11 cellular contexts compared by ENCODE assay signal in the genomic region with DNA sequence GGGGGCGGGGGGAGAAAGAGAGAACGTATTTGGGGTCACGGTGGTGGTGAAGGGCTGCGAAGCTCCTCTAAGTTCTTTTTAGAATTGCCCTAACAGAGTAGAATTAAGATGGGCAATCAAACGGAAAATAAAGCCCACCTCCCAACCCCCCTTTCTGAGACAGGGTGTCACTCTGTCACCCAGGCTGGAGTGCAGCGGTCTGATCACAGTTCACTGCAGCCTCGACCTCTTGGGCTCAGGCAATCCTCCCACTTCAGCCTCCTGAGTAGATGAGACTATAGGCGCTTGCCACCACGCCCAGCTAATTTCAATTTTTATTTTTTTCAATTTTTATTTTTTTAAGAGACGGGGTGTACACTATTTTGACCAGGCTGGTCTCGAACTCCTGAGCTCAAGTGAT. TPM values are rescaled to one million over a fixed set of nuclear protein-coding genes. Genes with fewer than 3 reads are reported as not detected.
DNase-seq lines count a peak whose midpoint lies in the region; ATAC-seq, FAIRE-seq and TF ChIP-seq lines count a peak whose summit lies in the region.
"Had no signal": no experiment of that assay in that cellular context is flagged by ENCODE, and none has a peak within 500 bp of the region (broad histone marks: within the 10 kb centered on the region; RNA-seq: fewer than 3 reads in every experiment).

No MANE protein-coding gene starts in this region.

- intact Hi-C loops in Panc1 (cut with micrococcal nuclease; ENCODE audit: unreplicated experiment) (loop anchor here (10.0 kb wide), 1 partner anchor 101 kb away; no protein-coding TSS in a partner anchor), esophagus squamous epithelium (cut with DNase I) (loop anchor here (10.0 kb wide), 1 partner anchor 91 kb away; no protein-coding TSS in a partner anchor)

- H3K36me3 ChIP-seq in Panc1 (ENCODE audit: control insufficient read depth, insufficient read depth, low read length) (no peaks in the 10 kb centered on the region; the same call in 1 of the 2 replicates), esophagus squamous epithelium (no peaks in the 10 kb centered on the region), osteoblast (ENCODE audit: insufficient read depth, low read length) (peaks cover 2% of the 10 kb centered on the region)

- in situ Hi-C loops in Panc1 (cut with HindIII; ENCODE audit: low pct_unique_long_range_greater_than_20kb, low sequenced_read_pairs) (no loop called here), GM13977 (cut with MboI; ENCODE audit: low pct_unique_long_range_greater_than_20kb, low sequenced_read_pairs, unreplicated experiment) (no loop called here)

- no peak for DNase-seq in A549 (ENCODE audit: low read depth in 1 of 2, low spot score in 1 of 2)
- DNase-seq in Panc1 (ENCODE audit: low read depth, low spot score) = no peak
- no peak for DNase-seq in esophagus squamous epithelium (lab: John Stamatoyannopoulos, UW)
- DNase-seq in osteoblast (ENCODE audit: insufficient read length, low spot score, missing footprints) = no peak
- no peak for DNase-seq in GM13977 (ENCODE audit: low spot score)
- DNase-seq in SHP77 (lab: John Stamatoyannopoulos, UW) = no peak
- no peak for DNase-seq in germinal center (ENCODE audit: low spot score)
- DNase-seq: activated CD8-positive, alpha-beta memory T cell treated with anti-CD3 and anti-CD28 coated beads, Interleukin-2, amount 10 ng/mL, durations not matched to agents 7 days and 5 days; CD4-positive, CD25-positive, alpha-beta regulatory T cell; NCI-H1930 had no signal

- TF ChIP-seq EP300 in A549 (IDR thresholded peaks at IDR 0.05) = no peak

- peaks cover 51% of the 10 kb centered on the region for H3K79me2 ChIP-seq in osteoblast (ENCODE audit: insufficient read depth, low read length)

- 54% methylated on average over 11 of the region's 11 CpGs for WGBS in A549 (ENCODE audit: missing lambda C conversion rate)
- 50 to 58% methylated on average over 10 of the region's 11 CpGs for WGBS in esophagus squamous epithelium, 2 donors

- H4K20me1 ChIP-seq in osteoblast (ENCODE audit: insufficient read depth, low read length) = peaks cover 32% of the 10 kb centered on the region

- peak overlapping the region; percentile 92 for H3K4me2 ChIP-seq in A549
- peak overlapping the region; percentile 86 for H3K4me2 ChIP-seq in osteoblast (ENCODE audit: insufficient read depth, low read length)

- H3K9me3 ChIP-seq in A549 = no peaks in the 10 kb centered on the region
- no peaks in the 10 kb centered on the region for H3K9me3 ChIP-seq in Panc1 (ENCODE audit: control insufficient read depth, insufficient read depth, low read depth, low read length)
- no peaks in the 10 kb centered on the region for H3K9me3 ChIP-seq in esophagus squamous epithelium
- H3K9me3 ChIP-seq in osteoblast (ENCODE audit: low read depth, low read length) = no peaks in the 10 kb centered on the region

- H3K27me3 ChIP-seq in Panc1 (ENCODE audit: control insufficient read depth, insufficient read depth, low read length) (no peaks in the 10 kb centered on the region), esophagus squamous epithelium (peaks cover 0 to 18% (median 0%) of the 10 kb centered on the region in 4 donors), osteoblast (ENCODE audit: insufficient read depth, low read length) (no peaks in the 10 kb centered on the region)

- no peak for FAIRE-seq in A549 (lab: Jason Lieb, UNC)

- peak overlapping the region; percentile 93 to 95 for H3K27ac ChIP-seq in A549
- H3K27ac ChIP-seq in Panc1 (ENCODE audit: low read length) = peak overlapping the region; percentile 94
- H3K27ac ChIP-seq in esophagus squamous epithelium = peak overlapping the region; percentile 91 to 99 (median 96)
- H3K27ac ChIP-seq in osteoblast (ENCODE audit: low read depth, low read length) = peak overlapping the region; percentile 68

- ATAC-seq in A549 = no peak
- ATAC-seq in Panc1 = no peak
- no peak for ATAC-seq in GM18502 (IDR thresholded peaks at IDR 0.05; ENCODE audit: poor library complexity, unreplicated experiment)

- CTCF ChIA-PET in A549 (lab: Yijun Ruan, JAX) = interaction anchor here (0.6 to 12.1 kb wide), 14 partner anchors 9 to 463 kb away, joined by 3 to 213 read pairs (median 8); no protein-coding TSS in a partner anchor
- CTCF ChIA-PET in Panc1 (lab: Charles Lee) = no interaction called here

- no peak overlapping the region for H2AFZ ChIP-seq in osteoblast (ENCODE audit: low read length)

- TF ChIP-seq CTCF in A549 (IDR thresholded peaks at IDR 0.05) (no peak), Panc1 (IDR thresholded peaks at IDR 0.05) (no peak), esophagus squamous epithelium (IDR thresholded peaks at IDR 0.05) (no peak), osteoblast (IDR thresholded peaks at IDR 0.05; ENCODE audit: extremely low read depth, low read depth, low read length) (no peak), GM13977 (IDR thresholded peaks at IDR 0.05; ENCODE audit: extremely low read depth, insufficient read depth, missing control alignments) (no peak)

- no peak for TF ChIP-seq RAD21 in A549 (conservative IDR thresholded peaks at IDR 0.05 in 1 of 2, IDR thresholded peaks at IDR 0.05 in 1 of 2)

- TSS peak; percentile 94 for BruUV-seq in Panc1 (replicated peaks; lab: Mats Ljungman, UMichigan)

- POLR2A ChIA-PET in A549 (lab: Yijun Ruan, JAX) (interaction anchor here (0.6 to 2.7 kb wide), 26 partner anchors 8 to 235 kb away, joined by 3 to 66 read pairs (median 6); a partner anchor contains a TSS), Panc1 (lab: Charles Lee) (interaction anchor here (0.6 to 1.1 kb wide), 2 partner anchors 25 to 35 kb away, joined by 3 read pairs; a partner anchor contains a TSS)

- H3K4me3 ChIP-seq in A549 (peak overlapping the region; percentile 93), Panc1 (ENCODE audit: low read depth in 2 of 2, low read length in 2 of 2) (peak overlapping the region; percentile 62 to 88), esophagus squamous epithelium (peak overlapping the region in 3 of 4 donors; percentile 85 to 95 (median 88)), osteoblast (ENCODE audit: insufficient read depth, low read length) (peak overlapping the region; percentile 100)

- H3K4me1 ChIP-seq in A549 (peaks cover 50% of the 10 kb centered on the region), Panc1 (ENCODE audit: control insufficient read depth, insufficient read depth, low read length) (peaks cover 29% of the 10 kb centered on the region), esophagus squamous epithelium (peaks cover 15 to 82% (median 36%) of the 10 kb centered on the region in 3 donors), osteoblast (ENCODE audit: insufficient read depth, low read length) (peaks cover 41% of the 10 kb centered on the region)

- no peak for TF ChIP-seq POLR2A in A549 (IDR thresholded peaks at IDR 0.05; ENCODE audit: low read length)
- no peak for TF ChIP-seq POLR2A in esophagus squamous epithelium (IDR thresholded peaks at IDR 0.05)

TF ChIP-seq in A549, 52 proteins besides CTCF, POLR2A, EP300 and RAD21 (continues in another document):
- no peak for TF ChIP-seq NFE2L2 (conservative IDR thresholded peaks at IDR 0.05; ENCODE audit: low read length)
- TF ChIP-seq, protein P1, sequence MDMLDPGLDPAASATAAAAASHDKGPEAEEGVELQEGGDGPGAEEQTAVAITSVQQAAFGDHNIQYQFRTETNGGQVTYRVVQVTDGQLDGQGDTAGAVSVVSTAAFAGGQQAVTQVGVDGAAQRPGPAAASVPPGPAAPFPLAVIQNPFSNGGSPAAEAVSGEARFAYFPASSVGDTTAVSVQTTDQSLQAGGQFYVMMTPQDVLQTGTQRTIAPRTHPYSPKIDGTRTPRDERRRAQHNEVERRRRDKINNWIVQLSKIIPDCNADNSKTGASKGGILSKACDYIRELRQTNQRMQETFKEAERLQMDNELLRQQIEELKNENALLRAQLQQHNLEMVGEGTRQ (IDR thresholded peaks at IDR 0.05) = no peak
- TF ChIP-seq KDM5A (IDR thresholded peaks at IDR 0.05) = no peak
- no peak for TF ChIP-seq FOSB (CRISPR knock-in tag; IDR thresholded peaks at IDR 0.05)
- no peak for TF ChIP-seq ZFP36 (IDR thresholded peaks at IDR 0.05; ENCODE audit: borderline replicate concordance, partially characterized antibody)

RNA-seq across cellular contexts. Expression of a gene that starts 0.7 kb away (rescaled TPM):
- polyA plus RNA-seq in A549 (2011; rRNA removed) (91.4 and 101 TPM in 2 replicates), A549 (2017; fragmentation: RNase III; extraction: RNeasy Plus Mini Kit Qiagen cat#74134 plus additional on column Dnase treatment) (371 to 416 TPM (median 377 TPM) in 3 replicates)
- polyA plus RNA-seq in A549 (2012; cell fraction: cytosol; rRNA removed) = 179 and 201 TPM in 2 replicates
- 194 and 208 TPM in 2 replicates for polyA plus RNA-seq in A549 (2012; cell fraction: nucleus; rRNA removed)
- 68.0 and 70.8 TPM in 2 replicates for polyA minus RNA-seq in A549 (2011; rRNA and poly(A)+ RNA removed)
- total RNA-seq in Panc1 (2021; ENCODE audit: unreplicated experiment) (315 TPM), esophagus squamous epithelium (100 to 1,000 TPM in 2 of 4 donors, 10 to 100 TPM in 2; 67.8 to 210 (median 113) TPM), osteoblast (861 and 988 TPM in 2 replicates)
- 283 TPM for polyA plus RNA-seq in Panc1 (2012; ENCODE audit: insufficient read length)

RNA-seq across cellular contexts. Expression of a gene that starts 34.9 kb away (rescaled TPM):
- 33.7 and 59.6 TPM in 2 replicates for polyA plus RNA-seq in A549 (2011; rRNA removed)
- polyA plus RNA-seq in A549 (2012; cell fraction: cytosol; rRNA removed) = 36.3 and 39.6 TPM in 2 replicates
- polyA plus RNA-seq in A549 (2012; cell fraction: nucleus; rRNA removed) = 219 and 262 TPM in 2 replicates
- 25.8 to 27.3 TPM (median 26.7 TPM) in 3 replicates for polyA plus RNA-seq in A549 (2017; fragmentation: RNase III; extraction: RNeasy Plus Mini Kit Qiagen cat#74134 plus additional on column Dnase treatment)
- 115 and 146 TPM in 2 replicates for polyA minus RNA-seq in A549 (2011; rRNA and poly(A)+ RNA removed)
- 53.4 TPM for total RNA-seq in Panc1 (2021; ENCODE audit: unreplicated experiment)
- 42.5 TPM for polyA plus RNA-seq in Panc1 (2012; ENCODE audit: insufficient read length)
- 10 to 100 TPM; 35.9 to 62.7 (median 47.5) TPM for total RNA-seq in esophagus squamous epithelium
- 52.5 and 53.9 TPM in 2 replicates for total RNA-seq in osteoblast

RNA-seq across cellular contexts. Expression of a gene that starts 35.5 kb away (rescaled TPM):
- polyA plus RNA-seq in A549 (2011; rRNA removed) (72.8 and 81.9 TPM in 2 replicates), A549 (2017; fragmentation: RNase III; extraction: RNeasy Plus Mini Kit Qiagen cat#74134 plus additional on column Dnase treatment) (97.8 to 115 TPM (median 109 TPM) in 3 replicates)
- 49.5 and 57.3 TPM in 2 replicates for polyA plus RNA-seq in A549 (2012; cell fraction: cytosol; rRNA removed)
- 80.0 and 101 TPM in 2 replicates for polyA plus RNA-seq in A549 (2012; cell fraction: nucleus; rRNA removed)
- 127 and 145 TPM in 2 replicates for polyA minus RNA-seq in A549 (2011; rRNA and poly(A)+ RNA removed)
- total RNA-seq in Panc1 (2021; ENCODE audit: unreplicated experiment) (287 TPM), esophagus squamous epithelium (100 to 1,000 TPM; 137 to 229 (median 176) TPM), osteoblast (197 and 206 TPM in 2 replicates)
- polyA plus RNA-seq in Panc1 (2012; ENCODE audit: insufficient read length) = 210 TPM
